ENCODE assay signal across 1 cellular context in the genomic region with DNA sequence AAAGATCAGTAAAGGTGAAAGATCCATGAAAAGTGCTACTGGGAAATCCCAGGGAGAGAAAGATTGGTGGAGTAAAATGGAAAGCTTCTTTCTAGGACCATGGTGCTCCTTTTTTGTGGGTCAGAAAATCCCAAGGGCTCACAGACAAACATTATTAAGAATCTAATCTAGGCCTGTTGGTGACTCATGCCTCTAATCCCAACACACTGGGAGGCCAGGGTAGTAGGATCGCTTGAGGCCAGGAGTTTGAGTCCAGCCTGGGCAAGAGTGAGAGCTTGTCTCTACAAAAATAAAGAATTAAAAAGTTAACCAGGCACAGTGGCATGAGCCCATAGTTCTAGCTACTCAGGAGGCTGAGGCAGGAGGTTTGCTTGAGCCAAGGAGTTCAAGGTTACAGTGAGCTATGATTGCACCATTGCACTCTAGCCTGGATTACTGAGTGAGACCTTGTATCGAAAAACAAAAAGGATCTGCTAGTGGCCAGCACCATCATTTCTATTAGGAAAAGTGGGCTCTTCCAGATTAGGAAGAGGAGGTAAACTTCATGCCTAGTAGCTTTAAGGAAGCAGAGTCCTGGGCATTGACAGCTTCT.
TF ChIP-seq lines count a peak whose summit lies in the region.

No MANE protein-coding gene starts in this region.

TF ChIP-seq in K562, 482 proteins besides CTCF, POLR2A, EP300 and RAD21 (continued from another document):
- TF ChIP-seq ATF3 (IDR thresholded peaks at IDR 0.05): 0 out of 2 replicates have a peak, but pooled peaks have one; percentile 18
- TF ChIP-seq ATF3 (CRISPR knock-in tag; conservative IDR thresholded peaks at IDR 0.05): no peak
- peak; percentile 24; the same call in 1 of the 2 replicates for TF ChIP-seq JUND (IDR thresholded peaks at IDR 0.05; ENCODE audit: borderline replicate concordance, low read depth, low read length)
- TF ChIP-seq JUND (tag; IDR thresholded peaks at IDR 0.05; ENCODE audit: borderline replicate concordance, low read depth, low read length): no peak
- TF ChIP-seq STAT5A (IDR thresholded peaks at IDR 0.05; ENCODE audit: borderline replicate concordance, low read length): no peak
- no peak for TF ChIP-seq ETV6 (IDR thresholded peaks at IDR 0.05; ENCODE audit: borderline replicate concordance in 1 of 2, low read depth in 2 of 2, low read length in 1 of 2)
- no peak for TF ChIP-seq ETV6 (CRISPR knock-in tag; IDR thresholded peaks at IDR 0.05; ENCODE audit: borderline replicate concordance)
- TF ChIP-seq UBTF (IDR thresholded peaks at IDR 0.05; ENCODE audit: borderline replicate concordance in 1 of 2, low read depth in 2 of 2, low read length in 2 of 2): no peak
- TF ChIP-seq, protein P1, sequence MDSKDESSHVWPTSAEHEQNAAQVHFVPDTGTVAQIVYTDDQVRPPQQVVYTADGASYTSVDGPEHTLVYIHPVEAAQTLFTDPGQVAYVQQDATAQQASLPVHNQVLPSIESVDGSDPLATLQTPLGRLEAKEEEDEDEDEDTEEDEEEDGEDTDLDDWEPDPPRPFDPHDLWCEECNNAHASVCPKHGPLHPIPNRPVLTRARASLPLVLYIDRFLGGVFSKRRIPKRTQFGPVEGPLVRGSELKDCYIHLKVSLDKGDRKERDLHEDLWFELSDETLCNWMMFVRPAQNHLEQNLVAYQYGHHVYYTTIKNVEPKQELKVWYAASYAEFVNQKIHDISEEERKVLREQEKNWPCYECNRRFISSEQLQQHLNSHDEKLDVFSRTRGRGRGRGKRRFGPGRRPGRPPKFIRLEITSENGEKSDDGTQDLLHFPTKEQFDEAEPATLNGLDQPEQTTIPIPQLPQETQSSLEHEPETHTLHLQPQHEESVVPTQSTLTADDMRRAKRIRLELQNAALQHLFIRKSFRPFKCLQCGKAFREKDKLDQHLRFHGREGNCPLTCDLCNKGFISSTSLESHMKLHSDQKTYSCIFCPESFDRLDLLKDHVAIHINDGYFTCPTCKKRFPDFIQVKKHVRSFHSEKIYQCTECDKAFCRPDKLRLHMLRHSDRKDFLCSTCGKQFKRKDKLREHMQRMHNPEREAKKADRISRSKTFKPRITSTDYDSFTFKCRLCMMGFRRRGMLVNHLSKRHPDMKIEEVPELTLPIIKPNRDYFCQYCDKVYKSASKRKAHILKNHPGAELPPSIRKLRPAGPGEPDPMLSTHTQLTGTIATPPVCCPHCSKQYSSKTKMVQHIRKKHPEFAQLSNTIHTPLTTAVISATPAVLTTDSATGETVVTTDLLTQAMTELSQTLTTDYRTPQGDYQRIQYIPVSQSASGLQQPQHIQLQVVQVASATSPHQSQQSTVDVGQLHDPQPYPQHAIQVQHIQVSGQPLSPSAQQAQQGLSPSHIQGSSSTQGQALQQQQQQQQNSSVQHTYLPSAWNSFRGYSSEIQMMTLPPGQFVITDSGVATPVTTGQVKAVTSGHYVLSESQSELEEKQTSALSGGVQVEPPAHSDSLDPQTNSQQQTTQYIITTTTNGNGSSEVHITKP (IDR thresholded peaks at IDR 0.05; ENCODE audit: partially characterized antibody): no peak
- TF ChIP-seq NONO (IDR thresholded peaks at IDR 0.05; ENCODE audit: low read depth in 2 of 2, low read length in 1 of 2): no peak
- TF ChIP-seq FOSL1 (tag; conservative IDR thresholded peaks at IDR 0.05): 0 out of 2 replicates have a peak, but pooled peaks have one; percentile 26
